ENCODE assay signal across 35 cellular contexts in genomic region chr5:65459995-65460394, GRCh38.
"Had no signal": no experiment of that assay in that cellular context is flagged by ENCODE, and none has a peak within 500 bp of the region (broad histone marks: within the 10 kb centered on the region; RNA-seq: fewer than 3 reads in every experiment).

No MANE protein-coding gene starts in this region.

- H3K4me3 Mint-ChIP-seq: activated CD4-positive, alpha-beta memory T cell treated with anti-CD3 and anti-CD28 coated beads for 36 hours; activated CD4-positive, alpha-beta T cell treated with anti-CD3 and anti-CD28 coated beads for 36 hours; activated CD4-positive, alpha-beta T cell treated with anti-CD3 and anti-CD28 coated beads, Interleukin-2, amount 10 ng/mL, durations not matched to agents 24 days and 14 days; activated CD8-positive, alpha-beta memory T cell treated with anti-CD3 and anti-CD28 coated beads, Interleukin-2, amount 10 ng/mL, durations not matched to agents 7 days and 5 days; activated CD8-positive, alpha-beta T cell treated with anti-CD3 and anti-CD28 coated beads, Interleukin-2, amount 10 ng/mL, durations not matched to agents 7 days and 5 days; activated naive CD4-positive, alpha-beta T cell treated with anti-CD3 and anti-CD28 coated beads for 36 hours; activated naive CD4-positive, alpha-beta T cell treated with anti-CD3 and anti-CD28 coated beads, Interleukin-2, amount 50 U/mL, for 24 hours; activated naive CD8-positive, alpha-beta T cell treated with anti-CD3 and anti-CD28 coated beads for 36 hours; activated naive CD8-positive, alpha-beta T cell treated with anti-CD3 and anti-CD28 coated beads, Interleukin-2, amount 50 U/mL, for 24 hours; activated T-helper 1 cell treated with anti-CD3 and anti-CD28 coated beads, Interleukin-12 subunit alpha, Interleukin-12 subunit beta, Interleukin-2, Interleukin-4 antibody, amounts not matched to agents 30 ng/mL and 10 ng/mL and 1 ng/mL, durations not matched to agents 14 hours and 24 hours and 36 hours; brain; effector memory CD8-positive, alpha-beta T cell had no signal

- H3K36me3 Mint-ChIP-seq: activated CD4-positive, alpha-beta memory T cell treated with anti-CD3 and anti-CD28 coated beads for 36 hours; activated naive CD4-positive, alpha-beta T cell treated with anti-CD3 and anti-CD28 coated beads, Interleukin-2, amount 50 U/mL, for 24 hours; activated naive CD8-positive, alpha-beta T cell treated with anti-CD3 and anti-CD28 coated beads for 36 hours; brain had no signal

- H3K27ac Mint-ChIP-seq: activated CD4-positive, alpha-beta memory T cell treated with anti-CD3 and anti-CD28 coated beads for 36 hours; activated CD4-positive, alpha-beta T cell treated with anti-CD3 and anti-CD28 coated beads for 36 hours; activated CD4-positive, alpha-beta T cell treated with anti-CD3 and anti-CD28 coated beads, Interleukin-2, amount 10 ng/mL, durations not matched to agents 24 days and 14 days; activated CD8-positive, alpha-beta memory T cell treated with anti-CD3 and anti-CD28 coated beads, Interleukin-2, amount 10 ng/mL, durations not matched to agents 7 days and 5 days; activated CD8-positive, alpha-beta T cell treated with anti-CD3 and anti-CD28 coated beads, Interleukin-2, amount 10 ng/mL, durations not matched to agents 7 days and 5 days; activated naive CD4-positive, alpha-beta T cell treated with anti-CD3 and anti-CD28 coated beads for 36 hours; activated naive CD4-positive, alpha-beta T cell treated with anti-CD3 and anti-CD28 coated beads, Interleukin-2, amount 50 U/mL, for 24 hours; activated naive CD8-positive, alpha-beta T cell treated with anti-CD3 and anti-CD28 coated beads for 36 hours; activated naive CD8-positive, alpha-beta T cell treated with anti-CD3 and anti-CD28 coated beads, Interleukin-2, amount 50 U/mL, for 24 hours; activated T-helper 1 cell treated with anti-CD3 and anti-CD28 coated beads, Interleukin-12 subunit alpha, Interleukin-12 subunit beta, Interleukin-2, Interleukin-4 antibody, amounts not matched to agents 30 ng/mL and 10 ng/mL and 1 ng/mL, durations not matched to agents 14 hours and 24 hours and 36 hours; activated T-helper 2 cell treated with anti-CD3 and anti-CD28 coated beads, Interferon-gamma antibody, Interleukin-2, Interleukin-4, amounts not matched to agents 10 μg/mL and 5 μg/mL and 100 μg/mL, durations not matched to agents 14 hours and 24 hours and 36 hours; brain; effector memory CD8-positive, alpha-beta T cell had no signal

- H3K36me3 ChIP-seq: adrenal gland, breast epithelium, esophagus muscularis mucosa, gastroesophageal sphincter had no signal

- H3K4me1 Mint-ChIP-seq: activated CD4-positive, alpha-beta T cell treated with anti-CD3 and anti-CD28 coated beads for 36 hours; activated CD4-positive, alpha-beta T cell treated with anti-CD3 and anti-CD28 coated beads, Interleukin-2, amount 10 ng/mL, durations not matched to agents 24 days and 14 days; activated naive CD4-positive, alpha-beta T cell treated with anti-CD3 and anti-CD28 coated beads, Interleukin-2, amount 50 U/mL, for 24 hours; activated naive CD8-positive, alpha-beta T cell treated with anti-CD3 and anti-CD28 coated beads for 36 hours; activated naive CD8-positive, alpha-beta T cell treated with anti-CD3 and anti-CD28 coated beads, Interleukin-2, amount 50 U/mL, for 24 hours; brain had no signal

- H3K9me3 Mint-ChIP-seq: activated CD4-positive, alpha-beta memory T cell treated with anti-CD3 and anti-CD28 coated beads for 36 hours; activated CD4-positive, alpha-beta T cell treated with anti-CD3 and anti-CD28 coated beads, Interleukin-2, amount 10 ng/mL, durations not matched to agents 24 days and 14 days; activated naive CD4-positive, alpha-beta T cell treated with anti-CD3 and anti-CD28 coated beads for 36 hours; activated naive CD4-positive, alpha-beta T cell treated with anti-CD3 and anti-CD28 coated beads, Interleukin-2, amount 50 U/mL, for 24 hours; activated naive CD8-positive, alpha-beta T cell treated with anti-CD3 and anti-CD28 coated beads for 36 hours; activated naive CD8-positive, alpha-beta T cell treated with anti-CD3 and anti-CD28 coated beads, Interleukin-2, amount 50 U/mL, for 24 hours; activated T-helper 1 cell treated with anti-CD3 and anti-CD28 coated beads, Interleukin-12 subunit alpha, Interleukin-12 subunit beta, Interleukin-2, Interleukin-4 antibody, amounts not matched to agents 30 ng/mL and 10 ng/mL and 1 ng/mL, durations not matched to agents 14 hours and 24 hours and 36 hours; activated T-helper 2 cell treated with anti-CD3 and anti-CD28 coated beads, Interferon-gamma antibody, Interleukin-2, Interleukin-4, amounts not matched to agents 10 μg/mL and 5 μg/mL and 100 μg/mL, durations not matched to agents 14 hours and 24 hours and 36 hours; brain; effector memory CD8-positive, alpha-beta T cell had no signal

- ATAC-seq: activated CD4-positive, alpha-beta T cell treated with anti-CD3 and anti-CD28 coated beads for 36 hours; activated CD8-positive, alpha-beta memory T cell treated with anti-CD3 and anti-CD28 coated beads, Interleukin-2, amount 10 ng/mL, durations not matched to agents 7 days and 5 days; activated CD8-positive, alpha-beta T cell treated with anti-CD3 and anti-CD28 coated beads, Interleukin-2, amount 10 ng/mL, durations not matched to agents 7 days and 5 days; activated naive CD8-positive, alpha-beta T cell treated with anti-CD3 and anti-CD28 coated beads, Interleukin-2, amount 50 U/mL, for 24 hours; effector memory CD8-positive, alpha-beta T cell; foreskin keratinocyte; gastroesophageal sphincter; heart right ventricle had no signal

- H3K27ac ChIP-seq: adrenal gland, ascending aorta, breast epithelium, cardiac muscle cell, esophagus muscularis mucosa, foreskin keratinocyte, gastroesophageal sphincter, heart right ventricle had no signal

- H3K4me1 ChIP-seq: adrenal gland, ascending aorta, breast epithelium, esophagus muscularis mucosa, foreskin keratinocyte, gastroesophageal sphincter, heart right ventricle had no signal

- H3K27me3 Mint-ChIP-seq: activated CD4-positive, alpha-beta memory T cell treated with anti-CD3 and anti-CD28 coated beads for 36 hours; activated CD4-positive, alpha-beta T cell treated with anti-CD3 and anti-CD28 coated beads for 36 hours; activated CD4-positive, alpha-beta T cell treated with anti-CD3 and anti-CD28 coated beads, Interleukin-2, amount 10 ng/mL, durations not matched to agents 24 days and 14 days; activated CD8-positive, alpha-beta memory T cell treated with anti-CD3 and anti-CD28 coated beads, Interleukin-2, amount 10 ng/mL, durations not matched to agents 7 days and 5 days; activated naive CD4-positive, alpha-beta T cell treated with anti-CD3 and anti-CD28 coated beads, Interleukin-2, amount 50 U/mL, for 24 hours; activated naive CD8-positive, alpha-beta T cell treated with anti-CD3 and anti-CD28 coated beads for 36 hours; activated naive CD8-positive, alpha-beta T cell treated with anti-CD3 and anti-CD28 coated beads, Interleukin-2, amount 50 U/mL, for 24 hours; brain; effector memory CD8-positive, alpha-beta T cell had no signal

- DNase-seq: activated CD4-positive, alpha-beta memory T cell treated with anti-CD3 and anti-CD28 coated beads for 36 hours; activated CD4-positive, alpha-beta T cell treated with anti-CD3 and anti-CD28 coated beads for 36 hours; activated CD4-positive, alpha-beta T cell treated with anti-CD3 and anti-CD28 coated beads, Interleukin-2, amount 10 ng/mL, durations not matched to agents 24 days and 14 days; activated CD4-positive, CD25-positive, alpha-beta regulatory T cell; activated CD4-positive, CD25-positive, alpha-beta regulatory T cell treated with anti-CD3 and anti-CD28 coated beads, Interleukin-2, amount 50 U/mL, for 72 hours; activated CD8-positive, alpha-beta memory T cell treated with anti-CD3 and anti-CD28 coated beads, Interleukin-2, amount 10 ng/mL, durations not matched to agents 7 days and 5 days; activated CD8-positive, alpha-beta memory T cell treated with anti-CD3 and anti-CD28 coated beads, Interleukin-2, amount 50 U/mL, for 4 hours; activated CD8-positive, alpha-beta T cell treated with anti-CD3 and anti-CD28 coated beads, Interleukin-2, amount 10 ng/mL, durations not matched to agents 7 days and 5 days; activated effector memory CD4-positive, alpha-beta T cell treated with anti-CD3 and anti-CD28 coated beads, Interleukin-2, amount 50 U/mL, for 16 hours; activated naive CD4-positive, alpha-beta T cell treated with anti-CD3 and anti-CD28 coated beads for 36 hours; activated naive CD8-positive, alpha-beta T cell treated with anti-CD3 and anti-CD28 coated beads for 36 hours; activated naive CD8-positive, alpha-beta T cell treated with anti-CD3 and anti-CD28 coated beads, Interleukin-2, amount 50 U/mL, for 24 hours; activated T-cell treated with anti-CD3 and anti-CD28 coated beads, Interleukin-2, amount 50 U/mL, for 1 hour; activated T-cell treated with anti-CD3 and anti-CD28 coated beads, Interleukin-2, amount 50 U/mL, for 48 hours; adrenal gland; amygdala; central memory CD4-positive, alpha-beta T cell; cerebellar nuclear complex; cortex of kidney; dermis blood vessel endothelial cell; effector CD4-positive, alpha-beta T cell; effector memory CD8-positive, alpha-beta T cell; erythroblast; foreskin keratinocyte; heart right ventricle; T-helper 2 cell had no signal

- H3K27me3 ChIP-seq: adrenal gland, ascending aorta, breast epithelium, cardiac muscle cell, esophagus muscularis mucosa, foreskin keratinocyte, gastroesophageal sphincter, heart right ventricle had no signal

- H3K9me3 ChIP-seq: adrenal gland, ascending aorta, breast epithelium, esophagus muscularis mucosa, gastroesophageal sphincter, heart right ventricle had no signal

- H3K4me3 ChIP-seq: adrenal gland, ascending aorta, breast epithelium, cardiac muscle cell, esophagus muscularis mucosa, gastroesophageal sphincter, heart right ventricle had no signal
